ENCODE assay signal across 1 cellular context in the genomic region with DNA sequence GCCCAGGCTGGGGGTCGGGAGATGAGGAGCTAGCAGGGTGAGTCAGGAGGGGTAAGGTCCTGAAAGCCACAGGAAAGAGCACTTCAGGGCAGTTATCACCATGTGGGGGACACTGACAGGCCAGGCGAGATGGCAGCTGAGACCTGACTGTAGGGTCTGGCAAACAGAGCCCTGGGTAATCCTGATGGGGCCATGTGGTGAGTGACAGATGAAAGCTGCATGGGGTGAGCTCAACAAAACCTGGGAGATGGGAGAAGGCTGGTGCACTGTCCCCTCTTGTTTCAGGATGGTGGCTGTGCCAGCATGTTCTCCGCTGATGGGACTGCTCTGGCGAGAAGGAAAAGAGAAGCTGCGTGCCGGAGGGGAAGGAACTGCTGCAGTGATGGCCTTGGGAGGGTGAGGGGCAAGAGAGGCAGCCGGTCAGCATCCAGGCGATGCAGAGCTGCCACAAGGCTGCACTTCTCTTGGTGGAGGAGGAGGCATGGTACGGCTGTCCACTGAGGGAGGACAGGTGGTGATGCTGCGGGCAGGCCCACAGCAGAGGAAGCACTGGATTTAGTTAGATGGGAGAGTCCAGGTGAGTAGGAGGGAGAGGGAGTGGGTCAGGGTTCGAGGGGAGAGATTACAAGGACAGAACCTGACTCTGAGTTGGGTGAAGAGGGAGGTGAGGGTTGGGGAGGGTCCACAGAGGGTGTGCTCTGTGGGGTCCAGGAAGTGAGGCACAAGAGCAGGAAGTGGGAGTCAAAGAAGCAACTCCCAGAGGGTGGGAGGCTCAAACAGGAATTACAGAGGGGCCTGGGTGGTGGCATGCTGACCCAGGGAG.
TF ChIP-seq lines count a peak whose summit lies in the region.

No MANE protein-coding gene starts in this region.

TF ChIP-seq in HEK293, 187 proteins besides CTCF, POLR2A, EP300 and RAD21:
- TF ChIP-seq ZNF155 (tag by site-specific recombination; IDR thresholded peaks at IDR 0.05) (no peak), ZNF514 (tag by site-specific recombination; IDR thresholded peaks at IDR 0.05) (no peak), GLIS1 (tag by site-specific recombination; IDR thresholded peaks at IDR 0.05) (peak; percentile 64), ZNF654 (tag by site-specific recombination; IDR thresholded peaks at IDR 0.05; ENCODE audit: low read depth) (no peak)
